ENCODE assay signal across 9 cellular contexts in genomic region chr12:44847888-44848770, GRCh38. TPM values are rescaled to one million over a fixed set of nuclear protein-coding genes. Genes with fewer than 3 reads are reported as not detected.
DNase-seq lines count a peak whose midpoint lies in the region; ATAC-seq and TF ChIP-seq lines count a peak whose summit lies in the region.
"Had no signal": no experiment of that assay in that cellular context is flagged by ENCODE, and none has a peak within 500 bp of the region (broad histone marks: within the 10 kb centered on the region; RNA-seq: fewer than 3 reads in every experiment).

No MANE protein-coding gene starts in this region.

- H3K9me3 ChIP-seq in gastroesophageal sphincter = no peaks in the 10 kb centered on the region

- DNase-seq in activated gamma-delta T cell treated with Interleukin-2 at 50 U/mL for 16 hours (peak; percentile 71), activated gamma-delta T cell (lab: John Stamatoyannopoulos, UW) (no peak), HT1080 (ENCODE audit: low read depth) (peak; percentile 61), superior temporal gyrus (ENCODE audit: extremely low spot score) (no peak), SW 1271 (lab: John Stamatoyannopoulos, UW) (no peak)
- DNase-seq in activated T-helper 2 cell treated with anti-CD3 and anti-CD28 coated beads, Interferon-gamma antibody, Interleukin-2, Interleukin-4, amounts not matched to agents 10 μg/mL and 5 μg/mL and 100 μg/mL, durations not matched to agents 14 hours and 24 hours and 36 hours (ENCODE audit: low spot score) = peak; percentile 60
- DNase-seq in stimulated activated CD8-positive, alpha-beta memory T cell treated with anti-CD3 and anti-CD28 coated beads, Interleukin-4, amount 100 ng/mL, for 48 hours = peak; percentile 68

- H3K4me1 Mint-ChIP-seq in activated T-helper 2 cell treated with anti-CD3 and anti-CD28 coated beads, Interferon-gamma antibody, Interleukin-2, Interleukin-4, amounts not matched to agents 10 μg/mL and 5 μg/mL and 100 μg/mL, durations not matched to agents 14 hours and 24 hours and 36 hours (ENCODE audit: low read depth) = peaks cover 60% of the 10 kb centered on the region

- no peaks in the 10 kb centered on the region for H3K4me1 ChIP-seq in gastroesophageal sphincter

- no peak for TF ChIP-seq POLR2A in gastroesophageal sphincter (IDR thresholded peaks at IDR 0.05)

- ATAC-seq in gastroesophageal sphincter = no peak

- no peak for TF ChIP-seq CTCF in gastroesophageal sphincter (IDR thresholded peaks at IDR 0.05)

- H3K27ac ChIP-seq in gastroesophageal sphincter = no peak overlapping the region

- no peaks in the 10 kb centered on the region for H3K36me3 ChIP-seq in gastroesophageal sphincter

- WGBS in gastroesophageal sphincter (ENCODE audit: low coverage in 1 of 2), 2 donors = 62 to 67% methylated on average over 3 to 4 of the region's 6 CpGs

- peak overlapping the region; percentile 90 for H3K27ac Mint-ChIP-seq in activated T-helper 2 cell treated with anti-CD3 and anti-CD28 coated beads, Interferon-gamma antibody, Interleukin-2, Interleukin-4, amounts not matched to agents 10 μg/mL and 5 μg/mL and 100 μg/mL, durations not matched to agents 14 hours and 24 hours and 36 hours

- H3K27me3 ChIP-seq in gastroesophageal sphincter = peaks cover 5% of the 10 kb centered on the region

- peak overlapping the region; percentile 46 for H3K4me3 Mint-ChIP-seq in activated T-helper 2 cell treated with anti-CD3 and anti-CD28 coated beads, Interferon-gamma antibody, Interleukin-2, Interleukin-4, amounts not matched to agents 10 μg/mL and 5 μg/mL and 100 μg/mL, durations not matched to agents 14 hours and 24 hours and 36 hours (ENCODE audit: low read depth)

- intact Hi-C loops in activated T-helper 2 cell treated with anti-CD3 and anti-CD28 coated beads, Interferon-gamma antibody, Interleukin-2, Interleukin-4, amounts not matched to agents 10 μg/mL and 5 μg/mL and 100 μg/mL, durations not matched to agents 14 hours and 24 hours and 36 hours (cut with micrococcal nuclease) = loop anchor here (1.0 to 10.0 kb wide), 2 partner anchors 20 to 387 kb away; no protein-coding TSS in a partner anchor

- TF ChIP-seq EP300 in gastroesophageal sphincter (IDR thresholded peaks at IDR 0.05) = no peak

- no peaks in the 10 kb centered on the region for H3K9me3 Mint-ChIP-seq in activated T-helper 2 cell treated with anti-CD3 and anti-CD28 coated beads, Interferon-gamma antibody, Interleukin-2, Interleukin-4, amounts not matched to agents 10 μg/mL and 5 μg/mL and 100 μg/mL, durations not matched to agents 14 hours and 24 hours and 36 hours

- no peak overlapping the region for H3K4me3 ChIP-seq in gastroesophageal sphincter

- H3K27me3 Mint-ChIP-seq in activated T-helper 2 cell treated with anti-CD3 and anti-CD28 coated beads, Interferon-gamma antibody, Interleukin-2, Interleukin-4, amounts not matched to agents 10 μg/mL and 5 μg/mL and 100 μg/mL, durations not matched to agents 14 hours and 24 hours and 36 hours (ENCODE audit: low read depth) = no peaks in the 10 kb centered on the region

- H3K36me3 Mint-ChIP-seq in activated T-helper 2 cell treated with anti-CD3 and anti-CD28 coated beads, Interferon-gamma antibody, Interleukin-2, Interleukin-4, amounts not matched to agents 10 μg/mL and 5 μg/mL and 100 μg/mL, durations not matched to agents 14 hours and 24 hours and 36 hours (ENCODE audit: low read depth) = peaks cover 6% of the 10 kb centered on the region

RNA-seq across cellular contexts. Expression of gene NELL2, which starts 28.0 kb away (rescaled TPM):
- 0.20 and 0.95 TPM in 2 replicates for total RNA-seq in HT1080 (2014; rRNA removed; shearing (Covaris generic))
- polyA plus RNA-seq in HT1080 (2015; cell fraction: cytosol; rRNA removed) = 10.2 and 11.3 TPM in 2 replicates
- polyA plus RNA-seq in HT1080 (2015; cell fraction: nucleus; rRNA removed) = 13.0 and 18.4 TPM in 2 replicates
- total RNA-seq in activated T-helper 2 cell treated with anti-CD3 and anti-CD28 coated beads, Interferon-gamma antibody, Interleukin-2, Interleukin-4, amounts not matched to agents 10 μg/mL and 5 μg/mL and 100 μg/mL, durations not matched to agents 14 hours and 24 hours and 36 hours = 7.7 and 10.2 TPM in 2 replicates
- 10 to 100 TPM in 1 of 4 donors, 1 to 10 TPM in 1, under 1 TPM in 1, not detected in 1; 0.12 to 42.0 (median 2.0) TPM for total RNA-seq in gastroesophageal sphincter
- total RNA-seq: lung microvascular endothelial cell had no signal

Comparison
In these comparisons a context has a peak if more than half of its experiments do, and no peak if none do; other contexts are left out.
1. DNase-seq: peak in activated gamma-delta T cell treated with Interleukin-2 at 50 U/mL for 16 hours (single experiment), HT1080 (single experiment), activated T-helper 2 cell treated with anti-CD3 and anti-CD28 coated beads, Interferon-gamma antibody, Interleukin-2, Interleukin-4, amounts not matched to agents 10 μg/mL and 5 μg/mL and 100 μg/mL, durations not matched to agents 14 hours and 24 hours and 36 hours (single experiment) and stimulated activated CD8-positive, alpha-beta memory T cell treated with anti-CD3 and anti-CD28 coated beads, Interleukin-4, amount 100 ng/mL, for 48 hours (single experiment); none in activated gamma-delta T cell (single experiment), superior temporal gyrus (single experiment) and SW 1271 (0 of 2).